In genomic region chr17:2337811-2338657, GRCh38 we compare ENCODE assay signal across 8 cellular contexts. TPM values are rescaled to one million over a fixed set of nuclear protein-coding genes. Genes with fewer than 3 reads are reported as not detected.
DNase-seq lines count a peak whose midpoint lies in the region; ATAC-seq, FAIRE-seq and TF ChIP-seq lines count a peak whose summit lies in the region.

No MANE protein-coding gene starts in this region.

- ATAC-seq in GM18502 (IDR thresholded peaks at IDR 0.05; ENCODE audit: poor library complexity, unreplicated experiment) = no peak

- H3K4me1 ChIP-seq in kidney (ENCODE audit: control insufficient read depth in 1 of 2, insufficient read depth in 1 of 2, low read depth in 1 of 2, low read length in 2 of 2) = peaks cover 6 to 9% of the 10 kb centered on the region in 2 donors

- H3K27ac ChIP-seq in caudate nucleus (ENCODE audit: low read depth, low read length) = peak overlapping the region; percentile 5
- H3K27ac ChIP-seq in kidney (ENCODE audit: low read depth in 2 of 2, low read length in 2 of 2) = peak overlapping the region; percentile 42 to 74

- peak overlapping the region; percentile 55 to 72 for H3K9ac ChIP-seq in kidney (ENCODE audit: low read length in 2 of 2)

- peaks cover 15 to 19% of the 10 kb centered on the region in 2 donors for H3K36me3 ChIP-seq in kidney (ENCODE audit: control insufficient read depth in 1 of 2, insufficient read depth in 2 of 2, low read length in 2 of 2)

- peak overlapping the region; percentile 59 to 71 for H3K4me3 ChIP-seq in kidney (ENCODE audit: low read length in 2 of 2)

- TF ChIP-seq CTCF in kidney (IDR thresholded peaks at IDR 0.05; ENCODE audit: borderline replicate concordance, extremely low read depth, insufficient read depth) = no peak

- intact Hi-C loops in kidney (cut with DNase I) = no loop called here

- no peaks in the 10 kb centered on the region for H3K9me3 ChIP-seq in kidney (ENCODE audit: control insufficient read depth in 1 of 2, low read length in 2 of 2)

- peak; percentile 29 for DNase-seq in NCI-H2171 (lab: John Stamatoyannopoulos, UW)
- DNase-seq in NCI-H2171 treated with DMSO at 0.1 percent for 48 hours (lab: John Stamatoyannopoulos, UW) = no peak
- peak; percentile 65 for DNase-seq in HuH-7 (ENCODE audit: low spot score)
- DNase-seq in UCSD-AML1 (lab: John Stamatoyannopoulos, UW; ENCODE audit: unreplicated experiment) = peak; percentile 69
- DNase-seq in caudate nucleus (lab: John Stamatoyannopoulos, UW) = peak in 36 of 61 donors; percentile 9 to 77 (median 36)
- peak; percentile 85 for DNase-seq in kidney
- DNase-seq in stimulated activated CD4-positive, alpha-beta T cell treated with anti-CD3 and anti-CD28 coated beads, Interleukin-12 subunit alpha, Interleukin-12 subunit beta, amount 100 ng/mL, for 4 hours = peak; percentile 44

- no peak for FAIRE-seq in kidney (lab: Jason Lieb, UNC)

RNA-seq across cellular contexts. Expression of gene SGSM2, which starts 0.7 kb away (rescaled TPM):
- 58.0 TPM for total RNA-seq in kidney
- 33.7 TPM for polyA plus RNA-seq in kidney (ENCODE audit: insufficient read depth, low read depth, low replicate concordance)

RNA-seq across cellular contexts. Expression of gene TSR1, which starts 1.8 kb away (rescaled TPM):
- total RNA-seq in kidney = 24.4 TPM
- 9.1 TPM for polyA plus RNA-seq in kidney (ENCODE audit: insufficient read depth, low read depth, low replicate concordance)

RNA-seq across cellular contexts. Expression of gene SRR, which starts 34.3 kb away (rescaled TPM):
- 10.0 TPM for total RNA-seq in kidney
- polyA plus RNA-seq in kidney (ENCODE audit: insufficient read depth, low read depth, low replicate concordance) = 3.5 TPM

RNA-seq across cellular contexts. Expression of gene SMG6, which starts 34.4 kb away (rescaled TPM):
- 37.3 TPM for total RNA-seq in kidney
- 20.6 TPM for polyA plus RNA-seq in kidney (ENCODE audit: insufficient read depth, low read depth, low replicate concordance)
